Comparison of ENCODE assay signal across 30 cellular contexts in the genomic region with DNA sequence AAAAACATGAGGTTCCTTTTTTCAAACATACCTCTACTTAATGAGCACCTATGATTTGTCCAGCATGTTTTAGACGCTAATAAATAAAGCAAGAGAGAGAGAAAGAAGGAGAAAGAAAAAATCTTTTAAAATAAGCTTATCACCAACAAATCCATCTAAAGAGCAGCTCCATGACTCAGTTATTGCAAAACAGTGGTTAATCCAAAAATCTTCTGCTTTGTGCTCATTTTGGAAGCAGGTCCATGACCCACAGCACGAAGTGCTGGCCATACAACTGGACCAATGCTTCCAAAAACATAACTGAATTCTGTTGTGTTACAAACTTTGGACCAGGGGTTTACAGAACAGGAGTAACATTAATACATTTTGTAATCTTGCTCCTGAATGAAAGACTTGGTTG.
"Had no signal": no experiment of that assay in that cellular context is flagged by ENCODE, and none has a peak within 500 bp of the region (broad histone marks: within the 10 kb centered on the region; RNA-seq: fewer than 3 reads in every experiment).

No MANE protein-coding gene starts in this region.

- H3K27me3 ChIP-seq: colonic mucosa, esophagus muscularis mucosa, gastroesophageal sphincter, heart left ventricle, hepatocyte, left lung, neutrophil, right lobe of liver, thyroid gland, vagina had no signal

- H3K9me3 Mint-ChIP-seq: dendritic cell treated with granulocyte-macrophage colony-stimulating factor and Interleukin-4, amounts not matched to agents 40 ng/mL and 50 ng/mL, for 4 days; endodermal cell; neural crest cell; stimulated activated naive CD8-positive, alpha-beta T cell treated with anti-CD3 and anti-CD28 coated beads, Interleukin-15, amount 100 ng/mL, for 72 hours had no signal

- H3K9ac ChIP-seq: parathyroid adenoma had no signal

- H2AFZ ChIP-seq: hepatocyte, parathyroid adenoma had no signal

- H3K36me3 ChIP-seq: colonic mucosa, esophagus muscularis mucosa, gastroesophageal sphincter, heart left ventricle, left lung, neutrophil, right lobe of liver, thyroid gland, vagina had no signal

- H3K36me3 Mint-ChIP-seq: mesothelial cell of epicardium; naive B cell; natural killer cell treated with Interleukin-12 subunit alpha and Interleukin-12 subunit beta and Interleukin-15 and Interleukin-18, amount 100 ng/mL, for 72 hours had no signal

- H3K27me3 Mint-ChIP-seq: dendritic cell treated with granulocyte-macrophage colony-stimulating factor and Interleukin-4, amounts not matched to agents 40 ng/mL and 50 ng/mL, for 4 days; naive B cell; natural killer cell treated with Interleukin-12 subunit alpha and Interleukin-12 subunit beta and Interleukin-15 and Interleukin-18, amount 100 ng/mL, for 72 hours; progenitor cell of endocrine pancreas; stimulated activated naive CD8-positive, alpha-beta T cell treated with anti-CD3 and anti-CD28 coated beads, Interleukin-15, amount 100 ng/mL, for 72 hours had no signal

- H3K9me3 ChIP-seq: colonic mucosa, esophagus muscularis mucosa, gastroesophageal sphincter, heart left ventricle, left lung, mucosa of descending colon, neutrophil, right lobe of liver, thyroid gland, vagina had no signal

- H3K4me1 ChIP-seq: colonic mucosa, esophagus muscularis mucosa, gastroesophageal sphincter, heart left ventricle, left lung, parathyroid adenoma, thyroid gland, vagina had no signal

- ATAC-seq: gastroesophageal sphincter; heart left ventricle; left cardiac atrium; left lung; mucosa of descending colon; natural killer cell treated with Interleukin-12 subunit alpha and Interleukin-12 subunit beta and Interleukin-15 and Interleukin-18, amount 100 ng/mL, for 72 hours; stimulated activated naive CD8-positive, alpha-beta T cell treated with anti-CD3 and anti-CD28 coated beads, Interleukin-15, amount 100 ng/mL, for 72 hours had no signal

- H3K79me2 ChIP-seq: hepatocyte, parathyroid adenoma had no signal

- DNase-seq: colonic mucosa; effector CD8-positive, alpha-beta T cell; endodermal cell; heart left ventricle; left cardiac atrium; left lung; mesenchymal stem cell; mucosa of descending colon; naive B cell; right lobe of liver; stimulated activated CD4-positive, alpha-beta T cell treated with anti-CD3 and anti-CD28 coated beads, Interleukin-12 subunit alpha, Interleukin-12 subunit beta, amount 100 ng/mL, for 4 hours; stimulated activated CD4-positive, alpha-beta T cell treated with anti-CD3 and anti-CD28 coated beads, Interleukin-1b, Interleukin-23, amount 100 ng/mL, for 48 hours; stimulated activated CD4-positive, alpha-beta T cell treated with anti-CD3 and anti-CD28 coated beads, Interleukin-4, amount 100 ng/mL, for 1 hour; stimulated activated CD8-positive, alpha-beta memory T cell treated with anti-CD3 and anti-CD28 coated beads, Interleukin-4, amount 100 ng/mL, for 48 hours; stimulated activated naive CD4-positive, alpha-beta T cell; stimulated activated naive CD8-positive, alpha-beta T cell treated with anti-CD3 and anti-CD28 coated beads, Interleukin-15, amount 100 ng/mL, for 72 hours; thyroid gland; trophoblast cell had no signal

- H3K4me1 Mint-ChIP-seq: mesothelial cell of epicardium; naive B cell; neural crest cell; stimulated activated naive CD8-positive, alpha-beta T cell treated with anti-CD3 and anti-CD28 coated beads, Interleukin-15, amount 100 ng/mL, for 72 hours had no signal

- H3K27ac Mint-ChIP-seq: dendritic cell treated with granulocyte-macrophage colony-stimulating factor and Interleukin-4, amounts not matched to agents 40 ng/mL and 50 ng/mL, for 4 days; endodermal cell; mesothelial cell of epicardium; naive B cell; natural killer cell treated with Interleukin-12 subunit alpha and Interleukin-12 subunit beta and Interleukin-15 and Interleukin-18, amount 100 ng/mL, for 72 hours; progenitor cell of endocrine pancreas; stimulated activated naive CD8-positive, alpha-beta T cell treated with anti-CD3 and anti-CD28 coated beads, Interleukin-15, amount 100 ng/mL, for 72 hours had no signal

- H3K4me2 ChIP-seq: hepatocyte, smooth muscle cell had no signal

- H3K27ac ChIP-seq: colonic mucosa, esophagus muscularis mucosa, gastroesophageal sphincter, heart left ventricle, left lung, neutrophil, parathyroid adenoma, thyroid gland, vagina had no signal

- H3K4me3 Mint-ChIP-seq: dendritic cell treated with granulocyte-macrophage colony-stimulating factor and Interleukin-4, amounts not matched to agents 40 ng/mL and 50 ng/mL, for 4 days; endodermal cell; mesothelial cell of epicardium; naive B cell; natural killer cell treated with Interleukin-12 subunit alpha and Interleukin-12 subunit beta and Interleukin-15 and Interleukin-18, amount 100 ng/mL, for 72 hours; neural crest cell; stimulated activated naive CD8-positive, alpha-beta T cell treated with anti-CD3 and anti-CD28 coated beads, Interleukin-15, amount 100 ng/mL, for 72 hours had no signal

- H3K4me3 ChIP-seq: colonic mucosa, esophagus muscularis mucosa, gastroesophageal sphincter, heart left ventricle, hepatocyte, left lung, mucosa of descending colon, right lobe of liver, smooth muscle cell, thyroid gland, vagina had no signal
